Comparison of ENCODE assay signal across 25 cellular contexts in genomic region chr15:42732095-42732827, GRCh38.
"Had no signal": no experiment of that assay in that cellular context is flagged by ENCODE, and none has a peak within 500 bp of the region (broad histone marks: within the 10 kb centered on the region; RNA-seq: fewer than 3 reads in every experiment).

No MANE protein-coding gene starts in this region.

- H3K4me3 Mint-ChIP-seq: activated B cell treated with CpG ODN at 0.5 μM for 24 hours; activated CD4-positive, alpha-beta memory T cell treated with anti-CD3 and anti-CD28 coated beads, Interleukin-2, amount 10 ng/mL, durations not matched to agents 7 days and 5 days; activated CD8-positive, alpha-beta memory T cell treated with anti-CD3 and anti-CD28 coated beads, Interleukin-2, amount 10 ng/mL, durations not matched to agents 7 days and 5 days; activated naive CD4-positive, alpha-beta T cell treated with anti-CD3 and anti-CD28 coated beads for 36 hours; endodermal cell; stimulated activated naive CD8-positive, alpha-beta T cell treated with anti-CD3 and anti-CD28 coated beads, Interleukin-15, Interleukin-2, amounts not matched to agents 100 ng/mL and 50 ng/mL, for 24 hours had no signal

- H3K36me3 ChIP-seq: uterus had no signal

- ATAC-seq: activated CD8-positive, alpha-beta memory T cell treated with anti-CD3 and anti-CD28 coated beads, Interleukin-2, amount 10 ng/mL, durations not matched to agents 7 days and 5 days; body of pancreas; foreskin keratinocyte; pancreas; right lobe of liver had no signal

- H3K4me1 ChIP-seq: foreskin keratinocyte, uterus had no signal

- H3K27ac ChIP-seq: body of pancreas, colonic mucosa, foreskin keratinocyte, pancreas, right lobe of liver, tibial nerve, uterus had no signal

- H3K9me3 ChIP-seq: body of pancreas, colonic mucosa, pancreas, right lobe of liver, tibial nerve, uterus had no signal

- H3K27me3 ChIP-seq: body of pancreas, colonic mucosa, foreskin keratinocyte, pancreas, right lobe of liver, tibial nerve, uterus had no signal

- H3K9me3 Mint-ChIP-seq: activated B cell treated with CpG ODN at 0.5 μM for 24 hours; activated CD4-positive, alpha-beta memory T cell treated with anti-CD3 and anti-CD28 coated beads, Interleukin-2, amount 10 ng/mL, durations not matched to agents 7 days and 5 days; activated naive CD4-positive, alpha-beta T cell treated with anti-CD3 and anti-CD28 coated beads for 36 hours; activated T-helper 2 cell treated with anti-CD3 and anti-CD28 coated beads, Interferon-gamma antibody, Interleukin-2, Interleukin-4, amounts not matched to agents 10 μg/mL and 5 μg/mL and 100 μg/mL, durations not matched to agents 14 hours and 24 hours and 36 hours; endodermal cell; stimulated activated naive CD8-positive, alpha-beta T cell treated with anti-CD3 and anti-CD28 coated beads, Interleukin-15, Interleukin-2, amounts not matched to agents 100 ng/mL and 50 ng/mL, for 24 hours had no signal

- H3K27ac Mint-ChIP-seq: activated B cell treated with CpG ODN at 0.5 μM for 24 hours; activated CD4-positive, alpha-beta memory T cell treated with anti-CD3 and anti-CD28 coated beads, Interleukin-2, amount 10 ng/mL, durations not matched to agents 7 days and 5 days; activated CD8-positive, alpha-beta memory T cell treated with anti-CD3 and anti-CD28 coated beads, Interleukin-2, amount 10 ng/mL, durations not matched to agents 7 days and 5 days; activated naive CD4-positive, alpha-beta T cell treated with anti-CD3 and anti-CD28 coated beads for 36 hours; activated T-helper 2 cell treated with anti-CD3 and anti-CD28 coated beads, Interferon-gamma antibody, Interleukin-2, Interleukin-4, amounts not matched to agents 10 μg/mL and 5 μg/mL and 100 μg/mL, durations not matched to agents 14 hours and 24 hours and 36 hours; endodermal cell had no signal

- H3K27me3 Mint-ChIP-seq: activated B cell treated with CpG ODN at 0.5 μM for 24 hours; activated CD4-positive, alpha-beta memory T cell treated with anti-CD3 and anti-CD28 coated beads, Interleukin-2, amount 10 ng/mL, durations not matched to agents 7 days and 5 days; activated CD8-positive, alpha-beta memory T cell treated with anti-CD3 and anti-CD28 coated beads, Interleukin-2, amount 10 ng/mL, durations not matched to agents 7 days and 5 days; stimulated activated naive CD8-positive, alpha-beta T cell treated with anti-CD3 and anti-CD28 coated beads, Interleukin-15, Interleukin-2, amounts not matched to agents 100 ng/mL and 50 ng/mL, for 24 hours had no signal

- H3K4me3 ChIP-seq: body of pancreas, colonic mucosa, lung, pancreas, right lobe of liver, tibial nerve, uterus had no signal

- DNase-seq: activated B cell treated with CpG ODN at 0.5 μM for 24 hours; activated CD4-positive, alpha-beta memory T cell treated with anti-CD3 and anti-CD28 coated beads, Interleukin-2, amount 10 ng/mL, durations not matched to agents 7 days and 5 days; activated CD4-positive, alpha-beta T cell treated with anti-CD3 and anti-CD28 coated beads for 4 hours; activated CD8-positive, alpha-beta memory T cell treated with anti-CD3 and anti-CD28 coated beads, Interleukin-2, amount 10 ng/mL, durations not matched to agents 7 days and 5 days; activated naive CD4-positive, alpha-beta T cell treated with anti-CD3 and anti-CD28 coated beads for 36 hours; activated T-cell treated with anti-CD3 and anti-CD28 coated beads, Interleukin-2, amount 50 U/mL, for 1 hour; amygdala; body of pancreas; central memory CD4-positive, alpha-beta T cell; colonic mucosa; endodermal cell; foreskin keratinocyte; hippocampal formation; midbrain; pancreas; right lobe of liver; small intestine; stimulated activated CD4-positive, alpha-beta T cell treated with anti-CD3 and anti-CD28 coated beads, Interleukin-15, amount 100 ng/mL, for 24 hours; stimulated activated CD4-positive, alpha-beta T cell treated with anti-CD3 and anti-CD28 coated beads, Interleukin-2, amount 100 ng/mL, for 48 hours; T-helper 9 cell; uterus had no signal
